Comparison of ENCODE assay signal across 8 cellular contexts in genomic region chr16:89324056-89325010, GRCh38.
DNase-seq lines count a peak whose midpoint lies in the region; ATAC-seq, FAIRE-seq and TF ChIP-seq lines count a peak whose summit lies in the region.

No MANE protein-coding gene starts in this region.

- TF ChIP-seq POLR2A in GM12891 (IDR thresholded peaks at IDR 0.05; ENCODE audit: low read depth, low read length): no peak

- no peaks in the 10 kb centered on the region for H3K27me3 Mint-ChIP-seq in activated naive CD4-positive, alpha-beta T cell treated with anti-CD3 and anti-CD28 coated beads, Interleukin-2, amount 10 ng/mL, durations not matched to agents 7 days and 5 days
- no peaks in the 10 kb centered on the region for H3K27me3 Mint-ChIP-seq in mesothelial cell of epicardium (ENCODE audit: low read depth)

- DNase-seq in GM12891 (ENCODE audit: insufficient read length, low spot score) (peak; percentile 57), mesothelial cell of epicardium (ENCODE audit: low spot score in 2 of 2, unreplicated experiment in 2 of 2) (no peak), tibial artery (no peak), dedifferentiated amniotic fluid mesenchymal stem cell (ENCODE audit: extremely low spot score) (no peak), foreskin keratinocyte (no peak)
- DNase-seq in activated naive CD4-positive, alpha-beta T cell treated with anti-CD3 and anti-CD28 coated beads, Interleukin-2, amount 10 ng/mL, durations not matched to agents 7 days and 5 days: no peak

- no peaks in the 10 kb centered on the region for H3K9me3 ChIP-seq in tibial artery

- H3K4me3 ChIP-seq in tibial artery: no peak overlapping the region

- no peak for TF ChIP-seq CTCF in mesothelial cell of epicardium (IDR thresholded peaks at IDR 0.05; ENCODE audit: unreplicated experiment)
- TF ChIP-seq CTCF in tibial artery (IDR thresholded peaks at IDR 0.05): no peak
- TF ChIP-seq CTCF in foreskin keratinocyte (conservative IDR thresholded peaks at IDR 0.05): no peak

- H3K4me1 Mint-ChIP-seq in activated naive CD4-positive, alpha-beta T cell treated with anti-CD3 and anti-CD28 coated beads, Interleukin-2, amount 10 ng/mL, durations not matched to agents 7 days and 5 days: peaks cover 92% of the 10 kb centered on the region
- H3K4me1 Mint-ChIP-seq in mesothelial cell of epicardium: peaks cover 69% of the 10 kb centered on the region

- no peaks in the 10 kb centered on the region for H3K36me3 ChIP-seq in tibial artery

- FAIRE-seq in GM12891 (lab: Jason Lieb, UNC): peak; percentile 84

- CTCF ChIA-PET in activated naive CD4-positive, alpha-beta T cell treated with anti-CD3 and anti-CD28 coated beads, Interleukin-2, amount 10 ng/mL, durations not matched to agents 7 days and 5 days (lab: Charles Lee): interaction anchor here (1.0 to 1.6 kb wide), 3 partner anchors 10 to 183 kb away, joined by 3 to 4 read pairs (median 4); no protein-coding TSS in a partner anchor

- H3K4me1 ChIP-seq in tibial artery: peaks cover 12 to 76% (median 55%) of the 10 kb centered on the region in 4 donors
- H3K4me1 ChIP-seq in foreskin keratinocyte: peaks cover 34% of the 10 kb centered on the region

- peaks cover 37% of the 10 kb centered on the region for H3K36me3 Mint-ChIP-seq in activated naive CD4-positive, alpha-beta T cell treated with anti-CD3 and anti-CD28 coated beads, Interleukin-2, amount 10 ng/mL, durations not matched to agents 7 days and 5 days
- no peaks in the 10 kb centered on the region for H3K36me3 Mint-ChIP-seq in mesothelial cell of epicardium

- intact Hi-C loops in tibial artery (cut with DNase I; ENCODE audit: low total_unique reads): no loop called here

- peak overlapping the region in 1 of 2 donors; percentile 68 for H3K27ac ChIP-seq in tibial artery
- H3K27ac ChIP-seq in foreskin keratinocyte: no peak overlapping the region

- peak overlapping the region; percentile 18 for H3K4me3 Mint-ChIP-seq in activated naive CD4-positive, alpha-beta T cell treated with anti-CD3 and anti-CD28 coated beads, Interleukin-2, amount 10 ng/mL, durations not matched to agents 7 days and 5 days
- H3K4me3 Mint-ChIP-seq in mesothelial cell of epicardium: no peak overlapping the region

- H3K27ac Mint-ChIP-seq in activated naive CD4-positive, alpha-beta T cell treated with anti-CD3 and anti-CD28 coated beads, Interleukin-2, amount 10 ng/mL, durations not matched to agents 7 days and 5 days: peak overlapping the region; percentile 64
- peak overlapping the region; percentile 59 for H3K27ac Mint-ChIP-seq in mesothelial cell of epicardium

- peak; percentile 47 for ATAC-seq in HG03097 (IDR thresholded peaks at IDR 0.05; ENCODE audit: low FRiP score, unreplicated experiment)
- ATAC-seq in HG03571 (IDR thresholded peaks at IDR 0.05; ENCODE audit: unreplicated experiment): no peak
- no peak for ATAC-seq in foreskin keratinocyte

- no peaks in the 10 kb centered on the region for H3K27me3 ChIP-seq in tibial artery
- no peaks in the 10 kb centered on the region for H3K27me3 ChIP-seq in foreskin keratinocyte

- H3K9me3 Mint-ChIP-seq in activated naive CD4-positive, alpha-beta T cell treated with anti-CD3 and anti-CD28 coated beads, Interleukin-2, amount 10 ng/mL, durations not matched to agents 7 days and 5 days: no peaks in the 10 kb centered on the region
- no peaks in the 10 kb centered on the region for H3K9me3 Mint-ChIP-seq in mesothelial cell of epicardium

TF ChIP-seq in GM12891, 5 proteins besides CTCF, POLR2A, EP300 and RAD21:
- TF ChIP-seq POU2F2 (IDR thresholded peaks at IDR 0.05; ENCODE audit: low read depth, low read length) (peak; percentile 73), PAX5 (IDR thresholded peaks at IDR 0.05; ENCODE audit: insufficient read depth, low read length, severe bottlenecking) (peak; percentile 14), SPI1 (IDR thresholded peaks at IDR 0.05; ENCODE audit: low read depth, low read length) (peak; percentile 28; the same call in 1 of the 2 replicates), TAF1 (IDR thresholded peaks at IDR 0.05; ENCODE audit: low read depth, low read length) (no peak)
